23 cellular contexts compared by ENCODE assay signal in genomic region chr12:198708-199107, GRCh38. TPM values are rescaled to one million over a fixed set of nuclear protein-coding genes. Genes with fewer than 3 reads are reported as not detected.
DNase-seq lines count a peak whose midpoint lies in the region; ATAC-seq and TF ChIP-seq lines count a peak whose summit lies in the region.
"Had no signal": no experiment of that assay in that cellular context is flagged by ENCODE, and none has a peak within 500 bp of the region (broad histone marks: within the 10 kb centered on the region; RNA-seq: fewer than 3 reads in every experiment).

No MANE protein-coding gene starts in this region.

- TF ChIP-seq POLR2A in spleen (IDR thresholded peaks at IDR 0.05): no peak

- H3K27ac ChIP-seq in SK-N-SH (ENCODE audit: low read depth in 2 of 2, low read length in 1 of 2) (no peak overlapping the region), hepatocyte (no peak overlapping the region), spleen (no peak overlapping the region)
- H3K27ac ChIP-seq: 22Rv1, BLaER1 had no signal

- no peaks in the 10 kb centered on the region for H3K79me2 ChIP-seq in SK-N-SH (ENCODE audit: insufficient read depth)
- no peaks in the 10 kb centered on the region for H3K79me2 ChIP-seq in hepatocyte

- H4K20me1 ChIP-seq in SK-N-SH (ENCODE audit: insufficient read depth): no peaks in the 10 kb centered on the region
- H4K20me1 ChIP-seq in hepatocyte (ENCODE audit: insufficient read depth, poor library complexity, severe bottlenecking): no peaks in the 10 kb centered on the region
- H4K20me1 ChIP-seq: BLaER1 had no signal

- no peak overlapping the region for H3K9ac ChIP-seq in SK-N-SH
- H3K9ac ChIP-seq: BLaER1 had no signal

- peaks cover 25% of the 10 kb centered on the region for H3K27me3 Mint-ChIP-seq in activated naive CD4-positive, alpha-beta T cell treated with anti-CD3 and anti-CD28 coated beads for 36 hours (ENCODE audit: low read depth)

- H3K4me3 ChIP-seq in SK-N-SH (ENCODE audit: low read depth in 2 of 2, low read length in 1 of 2) (no peak overlapping the region), hepatocyte (no peak overlapping the region), spleen (no peak overlapping the region)
- H3K4me3 ChIP-seq: BLaER1 had no signal

- H3K9me3 ChIP-seq in SK-N-SH (no peaks in the 10 kb centered on the region), hepatocyte (ENCODE audit: low read depth) (no peaks in the 10 kb centered on the region), spleen (no peaks in the 10 kb centered on the region)
- H3K9me3 ChIP-seq: BLaER1 had no signal

- CTCF ChIA-PET in SK-N-SH (lab: Yijun Ruan, JAX): interaction anchor here (0.6 to 6.9 kb wide), 8 partner anchors 10 to 47 kb away, joined by 3 to 43 read pairs (median 4); no protein-coding TSS in a partner anchor
- CTCF ChIA-PET in activated naive CD4-positive, alpha-beta T cell treated with anti-CD3 and anti-CD28 coated beads for 36 hours (lab: Charles Lee): no interaction called here

- H3F3A ChIP-seq in SK-N-SH (replicated peaks; ENCODE audit: insufficient read depth): peaks cover 5% of the 10 kb centered on the region

- H3K4me2 ChIP-seq in SK-N-SH (peak overlapping the region; percentile 65; the same call in 1 of the 2 replicates), hepatocyte (peak overlapping the region; percentile 60)
- H3K4me2 ChIP-seq: BLaER1 had no signal

- H3K9me2 ChIP-seq in SK-N-SH: no peaks in the 10 kb centered on the region
- H3K9me2 ChIP-seq in hepatocyte (replicated peaks; ENCODE audit: insufficient read depth): no peaks in the 10 kb centered on the region

- H3K4me3 Mint-ChIP-seq in activated naive CD4-positive, alpha-beta T cell treated with anti-CD3 and anti-CD28 coated beads for 36 hours: no peak overlapping the region

- H3K9me3 Mint-ChIP-seq in activated naive CD4-positive, alpha-beta T cell treated with anti-CD3 and anti-CD28 coated beads for 36 hours: no peaks in the 10 kb centered on the region

- H3K27ac Mint-ChIP-seq in activated naive CD4-positive, alpha-beta T cell treated with anti-CD3 and anti-CD28 coated beads for 36 hours: no peak overlapping the region
- H3K27ac Mint-ChIP-seq: CD4-positive, CD25-positive, alpha-beta regulatory T cell had no signal

- TF ChIP-seq RAD21 in SK-N-SH (IDR thresholded peaks at IDR 0.05; ENCODE audit: low read length): no peak

- peaks cover 2% of the 10 kb centered on the region for H3K4me1 Mint-ChIP-seq in activated naive CD4-positive, alpha-beta T cell treated with anti-CD3 and anti-CD28 coated beads for 36 hours (ENCODE audit: low read depth)

- TF ChIP-seq CTCF in SK-N-SH (IDR thresholded peaks at IDR 0.05): no peak
- TF ChIP-seq CTCF in hepatocyte (IDR thresholded peaks at IDR 0.05; ENCODE audit: poor library complexity): no peak
- TF ChIP-seq CTCF in spleen (IDR thresholded peaks at IDR 0.05 in 8 of 11, conservative IDR thresholded peaks at IDR 0.05 in 3 of 11): no peak

- H3K36me3 ChIP-seq in SK-N-SH (replicated peaks in 1 of 2; ENCODE audit: control insufficient read depth in 1 of 2, insufficient read depth in 2 of 2, low read length in 1 of 2) (no peaks in the 10 kb centered on the region), hepatocyte (replicated peaks; ENCODE audit: insufficient read depth, low read depth) (no peaks in the 10 kb centered on the region), spleen (no peaks in the 10 kb centered on the region)
- H3K36me3 ChIP-seq: BLaER1 had no signal

- intact Hi-C loops in spleen (cut with DNase I; ENCODE audit: low total_unique reads): no loop called here
- intact Hi-C loops in activated naive CD4-positive, alpha-beta T cell treated with anti-CD3 and anti-CD28 coated beads for 36 hours (cut with micrococcal nuclease): no loop called here

- WGBS in SK-N-SH (ENCODE audit: low lambda C conversion rate): 32% methylated on average over 7 of the region's 9 CpGs
- 70% methylated on average over 9 of the region's 9 CpGs for WGBS in hepatocyte (ENCODE audit: low lambda C conversion rate, missing lambda C conversion rate)
- WGBS in spleen, 5 donors: 59 to 73% (median 65%) methylated on average over 9 of the region's 9 CpGs

- ATAC-seq in SK-N-SH treated with all-trans-retinoic acid at 6 μM for 48 hours: no peak
- ATAC-seq in HG03095 (IDR thresholded peaks at IDR 0.05; ENCODE audit: unreplicated experiment): no peak
- ATAC-seq: HepG2, Panc1 had no signal

- peaks cover 0 to 16% of the 10 kb centered on the region in 2 experiments; a peak in 2 of 4 replicates for H3K4me1 ChIP-seq in SK-N-SH (ENCODE audit: control insufficient read depth in 1 of 2, insufficient read depth in 2 of 2, low read depth in 1 of 2, low read length in 1 of 2)
- H3K4me1 ChIP-seq in hepatocyte (ENCODE audit: insufficient read depth): peaks cover 8% of the 10 kb centered on the region
- peaks cover 0 to 6% (median 3%) of the 10 kb centered on the region in 6 donors for H3K4me1 ChIP-seq in spleen

- TF ChIP-seq EP300 in SK-N-SH (IDR thresholded peaks at IDR 0.05; ENCODE audit: borderline replicate concordance in 1 of 2, low read depth in 1 of 2, low read length in 1 of 2): no peak

- POLR2A ChIA-PET in SK-N-SH (lab: Yijun Ruan, JAX): interaction anchor here (1.0 kb wide), 1 partner anchor 13 kb away, joined by 4 read pairs; no protein-coding TSS in a partner anchor

- DNase-seq in SK-N-SH (no peak), hepatocyte (ENCODE audit: low spot score) (no peak), spleen (peak; percentile 41), A172 (ENCODE audit: low spot score) (no peak), dermis blood vessel endothelial cell (no peak)
- DNase-seq in activated naive CD4-positive, alpha-beta T cell treated with anti-CD3 and anti-CD28 coated beads for 36 hours: no peak
- DNase-seq: CD4-positive, CD25-positive, alpha-beta regulatory T cell; DMS153; Karpas-422; NCI-H1092; NCI-H1417 treated with DMSO at 0.1 percent for 48 hours; NCI-H1694 treated with DMSO at 0.1 percent for 48 hours; NCI-H2081; NCI-H226; NCI-H510A; SHP77 treated with DMSO at 0.1 percent for 48 hours had no signal

- no peaks in the 10 kb centered on the region for H3K36me3 Mint-ChIP-seq in activated naive CD4-positive, alpha-beta T cell treated with anti-CD3 and anti-CD28 coated beads for 36 hours (ENCODE audit: low read depth)

- H2AFZ ChIP-seq in SK-N-SH (ENCODE audit: low read depth) (no peak overlapping the region), hepatocyte (no peak overlapping the region)

- H3K27me3 ChIP-seq in SK-N-SH (ENCODE audit: insufficient read depth) (peaks cover 11% of the 10 kb centered on the region), hepatocyte (peaks cover 8% of the 10 kb centered on the region), spleen (replicated peaks in 1 of 7) (peaks cover 0 to 75% (median 8%) of the 10 kb centered on the region in 7 donors)
- H3K27me3 ChIP-seq: BLaER1 had no signal

TF ChIP-seq in SK-N-SH, 30 proteins besides CTCF, POLR2A, EP300 and RAD21 (continues in another document):
- TF ChIP-seq USF2 (IDR thresholded peaks at IDR 0.05; ENCODE audit: borderline replicate concordance, low read depth, low read length): no peak

TF ChIP-seq in SK-N-SH treated with all-trans-retinoic acid at 6 μM for 48 hours, 23 proteins besides CTCF, POLR2A, EP300 and RAD21:
- TF ChIP-seq PPARA (CRISPR knock-in tag; IDR thresholded peaks at IDR 0.05; ENCODE audit: borderline replicate concordance) (no peak), ISL1 (CRISPR knock-in tag; IDR thresholded peaks at IDR 0.05) (no peak), TOX (CRISPR knock-in tag; IDR thresholded peaks at IDR 0.05; ENCODE audit: borderline replicate concordance) (no peak), TCF4 (CRISPR knock-in tag; IDR thresholded peaks at IDR 0.05; ENCODE audit: borderline replicate concordance) (no peak), OSR1 (CRISPR knock-in tag; IDR thresholded peaks at IDR 0.05) (no peak), GLIS3 (CRISPR knock-in tag; IDR thresholded peaks at IDR 0.05) (no peak), CREB5 (CRISPR knock-in tag; IDR thresholded peaks at IDR 0.05; ENCODE audit: low read depth) (no peak), BACH2 (CRISPR knock-in tag; IDR thresholded peaks at IDR 0.05; ENCODE audit: borderline replicate concordance) (no peak), SNAI2 (CRISPR knock-in tag; IDR thresholded peaks at IDR 0.05) (no peak), ZNF565 (CRISPR knock-in tag; conservative IDR thresholded peaks at IDR 0.05; ENCODE audit: low read depth) (no peak), ZNF8 (CRISPR knock-in tag; IDR thresholded peaks at IDR 0.05) (no peak), ZFP3 (CRISPR knock-in tag; IDR thresholded peaks at IDR 0.05) (no peak), ESRRG (CRISPR knock-in tag; IDR thresholded peaks at IDR 0.05) (no peak)

RNA-seq across cellular contexts. Expression of gene SLC6A12, which starts 15.2 kb away (rescaled TPM):
- 0.02 and 0.06 TPM in 2 replicates for polyA plus RNA-seq in SK-N-SH (2012; rRNA removed)
- 0.08 and 0.14 TPM in 2 replicates for polyA plus RNA-seq in SK-N-SH (2012; cell fraction: cytosol; rRNA removed)
- 0.21 and 0.42 TPM in 2 replicates for polyA plus RNA-seq in SK-N-SH (2012; cell fraction: nucleus; rRNA removed)
- total RNA-seq in hepatocyte: 7.9 and 10.3 TPM in 2 replicates
- 3.9 and 6.1 TPM in 2 replicates for polyA plus RNA-seq in hepatocyte
- 1 to 10 TPM in 6 of 7 donors, under 1 TPM in 1; 0.91 to 3.1 (median 2.7) TPM for total RNA-seq in spleen
- 1 to 10 TPM in 1 of 3 donors, under 1 TPM in 2; 0.35 to 1.2 (median 0.50) TPM for polyA plus RNA-seq in spleen
- total RNA-seq in A172 (2014; rRNA removed; shearing (Covaris generic)): 0.10 TPM in 1 of 2 replicates, not detected in the other
- under 1 TPM in 1 of 2 experiments, not detected in 1; 0.21 TPM for total RNA-seq in activated naive CD4-positive, alpha-beta T cell treated with anti-CD3 and anti-CD28 coated beads for 36 hours
- 0.34 TPM in 1 of 2 replicates, not detected in the other for total RNA-seq in dermis blood vessel endothelial cell
- total RNA-seq: CD4-positive, CD25-positive, alpha-beta regulatory T cell; HT1080 had no signal
- polyA plus RNA-seq: CD4-positive, CD25-positive, alpha-beta regulatory T cell had no signal
